ENCODE assay signal across 8 cellular contexts in the genomic region with DNA sequence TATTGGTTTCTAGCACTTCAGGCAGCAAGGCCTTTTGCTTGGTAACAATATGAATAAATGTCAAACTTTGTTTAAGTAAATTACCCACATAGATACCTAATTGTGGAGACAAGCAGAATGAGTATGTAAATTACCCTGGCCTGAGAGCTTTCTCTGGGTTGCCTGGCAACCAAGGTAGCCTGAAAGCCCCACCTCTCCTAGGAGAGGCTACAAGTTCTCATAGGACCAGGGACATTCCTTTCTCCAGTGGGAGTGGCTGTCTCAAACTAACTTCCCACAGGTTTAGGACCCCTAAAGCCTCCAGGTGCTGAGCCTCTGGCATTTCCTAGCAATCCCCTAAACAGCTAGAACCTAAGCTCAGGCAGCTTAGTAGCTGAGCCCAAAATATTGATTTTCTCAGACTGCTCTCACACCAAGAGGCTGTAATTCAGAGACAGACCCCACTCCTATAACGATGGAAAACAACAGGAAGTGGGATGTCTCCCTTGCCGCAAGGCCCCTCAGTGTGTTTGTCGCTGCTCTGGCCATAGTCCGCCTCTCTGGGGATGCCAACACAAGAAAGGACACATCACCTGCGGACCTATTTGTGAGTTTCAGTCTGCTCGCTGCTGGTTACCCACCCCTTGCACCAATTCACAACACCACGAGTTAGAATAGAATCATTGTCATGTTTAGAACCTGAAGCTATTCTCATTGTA.
DNase-seq lines count a peak whose midpoint lies in the region; ATAC-seq and TF ChIP-seq lines count a peak whose summit lies in the region.

No MANE protein-coding gene starts in this region.

- H3K9me2 ChIP-seq in SU-DHL-6 (replicated peaks; ENCODE audit: insufficient read depth, low read length): no peaks in the 10 kb centered on the region

- no peaks in the 10 kb centered on the region for H4K20me1 ChIP-seq in SU-DHL-6 (ENCODE audit: low read depth, low read length)
- no peaks in the 10 kb centered on the region for H4K20me1 ChIP-seq in neural progenitor cell (ENCODE audit: low read depth)

- no peak overlapping the region for H3K27ac ChIP-seq in SU-DHL-6 (ENCODE audit: low read depth, low read length)
- no peak overlapping the region for H3K27ac ChIP-seq in neural progenitor cell

- H3K9ac ChIP-seq in SU-DHL-6 (ENCODE audit: low read length) (no peak overlapping the region), neural progenitor cell (no peak overlapping the region)

- no peak overlapping the region for H3K4me2 ChIP-seq in SU-DHL-6 (ENCODE audit: low read depth, low read length, poor library complexity, severe bottlenecking)
- peak overlapping the region; percentile 50 for H3K4me2 ChIP-seq in neural progenitor cell

- no peak for TF ChIP-seq CTCF in SU-DHL-6 (IDR thresholded peaks at IDR 0.05; ENCODE audit: insufficient read depth, low read length, poor library complexity, severe bottlenecking)
- no peak for TF ChIP-seq CTCF in neural progenitor cell (IDR thresholded peaks at IDR 0.05)

- CTCF ChIA-PET in activated CD4-positive, alpha-beta T cell treated with anti-CD3 and anti-CD28 coated beads, Interleukin-2, amount 10 ng/mL, durations not matched to agents 7 days and 5 days (lab: Charles Lee): interaction anchor here (0.5 to 1.3 kb wide), 2 partner anchors 17 to 1778 kb away, joined by 3 read pairs; no protein-coding TSS in a partner anchor

- H3K36me3 Mint-ChIP-seq in neural progenitor cell: no peaks in the 10 kb centered on the region
- H3K36me3 Mint-ChIP-seq in activated CD4-positive, alpha-beta T cell treated with anti-CD3 and anti-CD28 coated beads, Interleukin-2, amount 10 ng/mL, durations not matched to agents 7 days and 5 days (ENCODE audit: low read depth): no peaks in the 10 kb centered on the region

- H3K9me3 ChIP-seq in SU-DHL-6 (ENCODE audit: insufficient read depth, low read length) (no peaks in the 10 kb centered on the region), neural progenitor cell (ENCODE audit: low read depth) (no peaks in the 10 kb centered on the region)

- peaks cover 2% of the 10 kb centered on the region for H3K27me3 Mint-ChIP-seq in neural progenitor cell (ENCODE audit: insufficient read depth, low read depth)
- peaks cover 3% of the 10 kb centered on the region for H3K27me3 Mint-ChIP-seq in activated CD4-positive, alpha-beta T cell treated with anti-CD3 and anti-CD28 coated beads, Interleukin-2, amount 10 ng/mL, durations not matched to agents 7 days and 5 days

- H3K27me3 ChIP-seq in SU-DHL-6 (ENCODE audit: low read length) (no peaks in the 10 kb centered on the region), neural progenitor cell (no peaks in the 10 kb centered on the region)

- peak; percentile 83 for ATAC-seq in GM19035 (IDR thresholded peaks at IDR 0.05; ENCODE audit: unreplicated experiment)
- ATAC-seq in HG02840 (IDR thresholded peaks at IDR 0.05; ENCODE audit: low FRiP score, unreplicated experiment): peak; percentile 72
- no peak for ATAC-seq in HG03097 (IDR thresholded peaks at IDR 0.05; ENCODE audit: low FRiP score, unreplicated experiment)

- no peak overlapping the region for H3K4me3 ChIP-seq in SU-DHL-6 (ENCODE audit: insufficient read depth, low read length, poor library complexity, severe bottlenecking)
- H3K4me3 ChIP-seq in neural progenitor cell: peak overlapping the region; percentile 18

- no peaks in the 10 kb centered on the region for H3K36me3 ChIP-seq in SU-DHL-6 (ENCODE audit: low read length)
- H3K36me3 ChIP-seq in neural progenitor cell: no peaks in the 10 kb centered on the region

- H3F3A ChIP-seq in SU-DHL-6 (ENCODE audit: insufficient read depth): no peaks in the 10 kb centered on the region
- no peaks in the 10 kb centered on the region for H3F3A ChIP-seq in neural progenitor cell (ENCODE audit: low read depth)

- H3K4me3 Mint-ChIP-seq in neural progenitor cell: no peak overlapping the region
- no peak overlapping the region for H3K4me3 Mint-ChIP-seq in activated CD4-positive, alpha-beta T cell treated with anti-CD3 and anti-CD28 coated beads, Interleukin-2, amount 10 ng/mL, durations not matched to agents 7 days and 5 days

- DNase-seq in neural progenitor cell (ENCODE audit: low spot score) (peak; percentile 82), A172 (ENCODE audit: low spot score) (no peak)
- no peak for DNase-seq in activated CD4-positive, CD25-positive, alpha-beta regulatory T cell (lab: John Stamatoyannopoulos, UW)
- DNase-seq in activated CD4-positive, alpha-beta T cell treated with anti-CD3 and anti-CD28 coated beads, Interleukin-2, amount 10 ng/mL, durations not matched to agents 7 days and 5 days: no peak

- H2AFZ ChIP-seq in SU-DHL-6 (ENCODE audit: low read depth, low read length, severe bottlenecking) (peak overlapping the region; percentile 2), neural progenitor cell (replicated peaks) (peak overlapping the region; percentile 75)

- H3K27ac Mint-ChIP-seq in neural progenitor cell: peak overlapping the region; percentile 22
- H3K27ac Mint-ChIP-seq in activated CD4-positive, alpha-beta T cell treated with anti-CD3 and anti-CD28 coated beads, Interleukin-2, amount 10 ng/mL, durations not matched to agents 7 days and 5 days: no peak overlapping the region

- H3K4me1 Mint-ChIP-seq in neural progenitor cell: peaks cover 16% of the 10 kb centered on the region
- H3K4me1 Mint-ChIP-seq in activated CD4-positive, alpha-beta T cell treated with anti-CD3 and anti-CD28 coated beads, Interleukin-2, amount 10 ng/mL, durations not matched to agents 7 days and 5 days: no peaks in the 10 kb centered on the region

- peaks cover 10% of the 10 kb centered on the region for H3K4me1 ChIP-seq in neural progenitor cell

- H3K79me2 ChIP-seq in SU-DHL-6 (ENCODE audit: insufficient read depth, low read length): no peaks in the 10 kb centered on the region
- H3K79me2 ChIP-seq in neural progenitor cell (ENCODE audit: low read depth): no peaks in the 10 kb centered on the region

- peaks cover 3% of the 10 kb centered on the region for H3K9me3 Mint-ChIP-seq in neural progenitor cell
- H3K9me3 Mint-ChIP-seq in activated CD4-positive, alpha-beta T cell treated with anti-CD3 and anti-CD28 coated beads, Interleukin-2, amount 10 ng/mL, durations not matched to agents 7 days and 5 days: no peaks in the 10 kb centered on the region

- POLR2A ChIA-PET in activated CD4-positive, alpha-beta T cell treated with anti-CD3 and anti-CD28 coated beads, Interleukin-2, amount 10 ng/mL, durations not matched to agents 7 days and 5 days (lab: Charles Lee): no interaction called here
